8 cellular contexts compared by ENCODE assay signal in genomic region chr2:10811552-10811951, GRCh38. TPM values are rescaled to one million over a fixed set of nuclear protein-coding genes. Genes with fewer than 3 reads are reported as not detected.
DNase-seq lines count a peak whose midpoint lies in the region; ATAC-seq, FAIRE-seq and TF ChIP-seq lines count a peak whose summit lies in the region.

No MANE protein-coding gene starts in this region.

- H4K20me1 ChIP-seq in endothelial cell of umbilical vein (replicated peaks; ENCODE audit: control insufficient read depth, extremely low read depth, insufficient read depth, low read length): peaks cover 3% of the 10 kb centered on the region

- H3K4me3 ChIP-seq in endothelial cell of umbilical vein (replicated peaks in 1 of 3; ENCODE audit: insufficient read depth in 1 of 3, low read depth in 1 of 3, low read length in 3 of 3) (peak overlapping the region; percentile 53 to 95 (median 67)), ovary (peak overlapping the region; percentile 94)

- DNase-seq in EH (ENCODE audit: low read depth): peak; percentile 35
- peak; percentile 39 for DNase-seq in OCI-M1 (lab: John Stamatoyannopoulos, UW)
- peak; percentile 43 for DNase-seq in endothelial cell of umbilical vein (ENCODE audit: low read depth, low spot score)
- DNase-seq in ovary: no peak
- DNase-seq in DMS 273 (lab: John Stamatoyannopoulos, UW; ENCODE audit: unreplicated experiment): no peak

- H3K27me3 ChIP-seq in endothelial cell of umbilical vein (ENCODE audit: control insufficient read depth in 2 of 2, insufficient read depth in 2 of 2, low read length in 2 of 2): no peaks in the 10 kb centered on the region
- H3K27me3 ChIP-seq in ovary: no peaks in the 10 kb centered on the region

- no peak for TF ChIP-seq EP300 in ovary (IDR thresholded peaks at IDR 0.05)

- no TSS peak for BruUV-seq in endothelial cell of umbilical vein (replicated peaks; lab: Mats Ljungman, UMichigan)

- peaks cover 0 to 3% of the 10 kb centered on the region in 2 experiments for H3K36me3 ChIP-seq in endothelial cell of umbilical vein (ENCODE audit: control insufficient read depth in 2 of 2, extremely low read depth in 1 of 2, insufficient read depth in 2 of 2, low read length in 2 of 2)
- no peaks in the 10 kb centered on the region for H3K36me3 ChIP-seq in ovary

- CTCF ChIA-PET in endothelial cell of umbilical vein (lab: Charles Lee): interaction anchor here (1.5 to 2.2 kb wide), 2 partner anchors 24 to 636 kb away, joined by 4 to 10 read pairs; no protein-coding TSS in a partner anchor

- H3K4me2 ChIP-seq in endothelial cell of umbilical vein (ENCODE audit: insufficient read depth, low read length): peak overlapping the region; percentile 69

- peak; percentile 22 for TF ChIP-seq POLR2A in endothelial cell of umbilical vein (IDR thresholded peaks at IDR 0.05; ENCODE audit: low read depth, low read length)
- no peak for TF ChIP-seq POLR2A in ovary (IDR thresholded peaks at IDR 0.05)

- no peak for TF ChIP-seq CTCF in endothelial cell of umbilical vein (IDR thresholded peaks at IDR 0.05; ENCODE audit: extremely low read depth in 1 of 2, insufficient read depth in 1 of 2, low read depth in 1 of 2, low read length in 2 of 2)
- no peak for TF ChIP-seq CTCF in ovary (IDR thresholded peaks at IDR 0.05)

- H3K4me1 ChIP-seq in endothelial cell of umbilical vein (ENCODE audit: control insufficient read depth, extremely low read depth, insufficient read depth, low read length): peaks cover 27% of the 10 kb centered on the region
- H3K4me1 ChIP-seq in ovary (ENCODE audit: insufficient read depth): peaks cover 7% of the 10 kb centered on the region

- H3K9me1 ChIP-seq in endothelial cell of umbilical vein (replicated peaks; ENCODE audit: control insufficient read depth, extremely low read depth, insufficient read depth, low read length): peaks cover 3% of the 10 kb centered on the region

- H3K27ac ChIP-seq in endothelial cell of umbilical vein (ENCODE audit: insufficient read depth, low read depth, low read length) (peak overlapping the region; percentile 64), ovary (peak overlapping the region in 1 of 2 donors; percentile 36)

- ATAC-seq in HG02870 (IDR thresholded peaks at IDR 0.05; ENCODE audit: unreplicated experiment) (no peak), HG02623 (IDR thresholded peaks at IDR 0.05; ENCODE audit: unreplicated experiment) (no peak), GM18858 (IDR thresholded peaks at IDR 0.05; ENCODE audit: unreplicated experiment) (no peak)

- no peaks in the 10 kb centered on the region for H3K9me3 ChIP-seq in endothelial cell of umbilical vein (replicated peaks; ENCODE audit: control insufficient read depth, insufficient read depth, low read length)
- H3K9me3 ChIP-seq in ovary: no peaks in the 10 kb centered on the region

- dilution Hi-C loops in endothelial cell of umbilical vein (cut with MboI; ENCODE audit: extremely low pct_ligation_motif_present, low sequenced_read_pairs): no loop called here

- H3K9ac ChIP-seq in endothelial cell of umbilical vein (replicated peaks; ENCODE audit: extremely low read depth, insufficient read depth, low read length): peak overlapping the region; percentile 91

- intact Hi-C loops in endothelial cell of umbilical vein (cut with micrococcal nuclease): loop anchor here (1.0 to 5.0 kb wide), 2 partner anchors 24 to 531 kb away; partner anchors contain the start of gene ROCK2
- intact Hi-C loops in ovary (cut with DNase I): no loop called here

- POLR2A ChIA-PET in endothelial cell of umbilical vein (lab: Charles Lee): no interaction called here

- no peak for FAIRE-seq in endothelial cell of umbilical vein (lab: Jason Lieb, UNC)

- H2AFZ ChIP-seq in endothelial cell of umbilical vein (ENCODE audit: low read depth, low read length): peak overlapping the region; percentile 32

- H3K79me2 ChIP-seq in endothelial cell of umbilical vein (ENCODE audit: control insufficient read depth, insufficient read depth, low read length): peaks cover 60% of the 10 kb centered on the region

- 2 to 5% (median 4%) methylated on average over 15 of the region's 15 CpGs for WGBS in ovary, 3 donors

TF ChIP-seq in endothelial cell of umbilical vein, 7 proteins besides CTCF, POLR2A, EP300 and RAD21:
- TF ChIP-seq JUN (IDR thresholded peaks at IDR 0.05; ENCODE audit: borderline replicate concordance, insufficient read depth, insufficient read length, low read depth) (no peak), EZH2 (IDR thresholded peaks at IDR 0.05; ENCODE audit: borderline replicate concordance, low read depth, low read length, severe bottlenecking) (no peak), GATA2 (IDR thresholded peaks at IDR 0.05; ENCODE audit: insufficient read depth, insufficient read length, low read depth, low read length) (no peak), FOS (IDR thresholded peaks at IDR 0.05; ENCODE audit: borderline replicate concordance, insufficient read depth, low read length) (no peak), POLR2AphosphoS5 (IDR thresholded peaks at IDR 0.05; ENCODE audit: insufficient read depth, low read depth, low read length) (no peak), MAX (IDR thresholded peaks at IDR 0.05; ENCODE audit: insufficient read depth, insufficient read length) (no peak), MYC (IDR thresholded peaks at IDR 0.05; ENCODE audit: low read depth, low read length) (no peak)

RNA-seq across cellular contexts. Expression of gene PDIA6, which starts 1.0 kb away (rescaled TPM):
- total RNA-seq in endothelial cell of umbilical vein (424 and 433 TPM in 2 replicates), ovary (100 to 1,000 TPM in 4 of 7 donors, 10 to 100 TPM in 3; 60.6 to 166 (median 109) TPM)
- polyA plus RNA-seq in endothelial cell of umbilical vein (211 and 335 TPM in 2 replicates), ovary (100 to 1,000 TPM; 102 to 220 TPM)
- polyA plus RNA-seq in endothelial cell of umbilical vein (2011; cell fraction: cytosol; rRNA removed): 355 and 422 TPM in 2 replicates
- polyA plus RNA-seq in endothelial cell of umbilical vein (2011; cell fraction: nucleus; rRNA removed): 194 and 286 TPM in 2 replicates
- 421 and 422 TPM in 2 replicates for polyA plus RNA-seq in endothelial cell of umbilical vein (2012)
- polyA minus RNA-seq in endothelial cell of umbilical vein: 223 and 225 TPM in 2 replicates
- polyA minus RNA-seq in endothelial cell of umbilical vein (2011; cell fraction: cytosol; rRNA and poly(A)+ RNA removed): 78.6 TPM
- polyA minus RNA-seq in endothelial cell of umbilical vein (2011; cell fraction: nucleus; rRNA and poly(A)+ RNA removed): 41.8 and 50.2 TPM in 2 replicates

Comparison
In these comparisons a context has a peak if more than half of its experiments do, and no peak if none do; other contexts are left out.
1. DNase-seq: peak in EH (single experiment), OCI-M1 (single experiment) and endothelial cell of umbilical vein (single experiment); none in ovary (0 of 5) and DMS 273 (single experiment).